In the genomic region with DNA sequence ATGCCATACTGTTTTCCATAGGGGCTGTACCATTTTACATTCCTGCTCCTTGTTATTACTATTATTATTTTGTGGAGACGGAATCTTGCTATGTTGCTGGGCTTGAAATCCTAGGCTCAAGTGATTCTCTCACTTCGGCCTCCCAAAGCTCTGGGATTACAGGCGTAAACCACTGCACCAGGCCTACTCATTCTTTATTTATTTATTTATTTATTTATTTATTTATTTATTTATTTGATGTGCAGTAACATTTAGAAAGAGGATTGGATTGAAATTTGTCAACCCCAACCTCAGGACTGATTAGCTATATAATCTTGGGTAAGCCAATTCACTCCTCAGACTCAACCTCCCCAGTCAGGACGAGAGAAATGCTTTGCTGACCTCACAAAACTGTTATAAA, we compare ENCODE assay signal across 29 cellular contexts.
"Had no signal": no experiment of that assay in that cellular context is flagged by ENCODE, and none has a peak within 500 bp of the region (broad histone marks: within the 10 kb centered on the region; RNA-seq: fewer than 3 reads in every experiment).

No MANE protein-coding gene starts in this region.

- DNase-seq: stimulated activated CD4-positive, alpha-beta T cell treated with anti-CD3 and anti-CD28 coated beads, Interleukin-2, amount 100 ng/mL, for 48 hours; stimulated activated CD4-positive, alpha-beta T cell treated with anti-CD3 and anti-CD28 coated beads, Interleukin-4, amount 100 ng/mL, for 1 hour; stimulated activated CD4-positive, alpha-beta T cell treated with anti-CD3 and anti-CD28 coated beads, Interleukin-4, amount 100 ng/mL, for 24 hours; stimulated activated CD4-positive, alpha-beta T cell treated with anti-CD3 and anti-CD28 coated beads, Interleukin-4, amount 100 ng/mL, for 4 hours; stimulated activated CD8-positive, alpha-beta memory T cell treated with anti-CD3 and anti-CD28 coated beads, Interleukin-4, amount 100 ng/mL, for 48 hours; stimulated activated naive B cell treated with anti-CD40 and anti-IgM and Interleukin-4, amounts not matched to agents 10 μg/mL and 1 μg/mL and 100 μg/mL, for 72 hours; stimulated activated naive CD4-positive, alpha-beta T cell; stimulated activated naive CD4-positive, alpha-beta T cell treated with Interleukin-2 at 50 U/mL for 16 hours; stimulated activated naive CD8-positive, alpha-beta T cell treated with anti-CD3 and anti-CD28 coated beads, Interleukin-15, amount 100 ng/mL, for 72 hours; stimulated activated naive CD8-positive, alpha-beta T cell treated with anti-CD3 and anti-CD28 coated beads, Interleukin-15, Interleukin-2, amounts not matched to agents 100 U/mL and 50 U/mL, for 24 hours; stomach; substantia nigra; testis; thyroid gland; tibial artery; transverse colon; trophoblast cell; upper lobe of left lung; upper lobe of right lung; uterus had no signal

- H3K9me3 Mint-ChIP-seq: stimulated activated effector memory CD8-positive, alpha-beta T cell treated with anti-CD3 and anti-CD28 coated beads, Interleukin-12 subunit alpha, Interleukin-12 subunit beta, amount 100 ng/mL, for 72 hours; stimulated activated memory B cell treated with anti-CD40 and anti-IgM and Interleukin-4, amounts not matched to agents 10 μg/mL and 1 μg/mL and 100 μg/mL, for 72 hours; stimulated activated naive B cell treated with anti-CD40 and anti-IgM and Interleukin-4, amounts not matched to agents 10 μg/mL and 1 μg/mL and 100 μg/mL, for 72 hours; stimulated activated naive CD8-positive, alpha-beta T cell treated with anti-CD3 and anti-CD28 coated beads, Interleukin-15, amount 100 ng/mL, for 72 hours; stimulated activated naive CD8-positive, alpha-beta T cell treated with anti-CD3 and anti-CD28 coated beads, Interleukin-15, Interleukin-2, amounts not matched to agents 100 ng/mL and 50 ng/mL, for 24 hours had no signal

- H3K4me3 ChIP-seq: stomach, suprapubic skin, testis, thoracic aorta, thyroid gland, tibial artery, tibial nerve, transverse colon, upper lobe of left lung, upper lobe of right lung, uterus, vagina had no signal

- H3K4me3 Mint-ChIP-seq: stimulated activated effector memory CD8-positive, alpha-beta T cell treated with anti-CD3 and anti-CD28 coated beads, Interleukin-12 subunit alpha, Interleukin-12 subunit beta, amount 100 ng/mL, for 72 hours; stimulated activated memory B cell treated with anti-CD40 and anti-IgM and Interleukin-4, amounts not matched to agents 10 μg/mL and 1 μg/mL and 100 μg/mL, for 72 hours; stimulated activated naive B cell treated with anti-CD40 and anti-IgM and Interleukin-4, amounts not matched to agents 10 μg/mL and 1 μg/mL and 100 μg/mL, for 72 hours; stimulated activated naive CD8-positive, alpha-beta T cell treated with anti-CD3 and anti-CD28 coated beads, Interleukin-15, amount 100 ng/mL, for 72 hours; stimulated activated naive CD8-positive, alpha-beta T cell treated with anti-CD3 and anti-CD28 coated beads, Interleukin-15, Interleukin-2, amounts not matched to agents 100 ng/mL and 50 ng/mL, for 24 hours; type B pancreatic cell had no signal

- H3K27me3 Mint-ChIP-seq: stimulated activated memory B cell treated with anti-CD40 and anti-IgM and Interleukin-4, amounts not matched to agents 10 μg/mL and 1 μg/mL and 100 μg/mL, for 72 hours; stimulated activated naive CD8-positive, alpha-beta T cell treated with anti-CD3 and anti-CD28 coated beads, Interleukin-15, Interleukin-2, amounts not matched to agents 100 ng/mL and 50 ng/mL, for 24 hours had no signal

- H3K9me3 ChIP-seq: stomach, suprapubic skin, testis, thoracic aorta, thyroid gland, tibial artery, tibial nerve, transverse colon, upper lobe of left lung, upper lobe of right lung, uterus, vagina had no signal

- H3K4me1 ChIP-seq: suprapubic skin, thyroid gland, tibial artery, tibial nerve, transverse colon, uterus, vagina had no signal

- ATAC-seq: stimulated activated effector memory CD8-positive, alpha-beta T cell treated with anti-CD3 and anti-CD28 coated beads, Interleukin-12 subunit alpha, Interleukin-12 subunit beta, amount 100 ng/mL, for 72 hours; stimulated activated memory B cell treated with anti-CD40 and anti-IgM and Interleukin-4, amounts not matched to agents 10 μg/mL and 1 μg/mL and 100 μg/mL, for 72 hours; stimulated activated naive B cell treated with anti-CD40 and anti-IgM and Interleukin-4, amounts not matched to agents 10 μg/mL and 1 μg/mL and 100 μg/mL, for 72 hours; stimulated activated naive CD8-positive, alpha-beta T cell treated with anti-CD3 and anti-CD28 coated beads, Interleukin-15, amount 100 ng/mL, for 72 hours; stimulated activated naive CD8-positive, alpha-beta T cell treated with anti-CD3 and anti-CD28 coated beads, Interleukin-15, Interleukin-2, amounts not matched to agents 100 U/mL and 50 U/mL, for 24 hours; upper lobe of right lung had no signal

- H3K36me3 ChIP-seq: stomach, suprapubic skin, thoracic aorta, thyroid gland, tibial artery, tibial nerve, transverse colon, upper lobe of left lung, upper lobe of right lung, uterus, vagina had no signal

- H3K27ac ChIP-seq: suprapubic skin, testis, thoracic aorta, thyroid gland, tibial artery, tibial nerve, transverse colon, upper lobe of left lung, upper lobe of right lung, uterus, vagina had no signal

- FAIRE-seq: urothelium cell line had no signal

- H3K27me3 ChIP-seq: stomach, suprapubic skin, testis, thyroid gland, tibial artery, tibial nerve, transverse colon, upper lobe of left lung, upper lobe of right lung, uterus, vagina had no signal

- H3K27ac Mint-ChIP-seq: stimulated activated effector memory CD8-positive, alpha-beta T cell treated with anti-CD3 and anti-CD28 coated beads, Interleukin-12 subunit alpha, Interleukin-12 subunit beta, amount 100 ng/mL, for 72 hours; stimulated activated memory B cell treated with anti-CD40 and anti-IgM and Interleukin-4, amounts not matched to agents 10 μg/mL and 1 μg/mL and 100 μg/mL, for 72 hours; stimulated activated naive B cell treated with anti-CD40 and anti-IgM and Interleukin-4, amounts not matched to agents 10 μg/mL and 1 μg/mL and 100 μg/mL, for 72 hours; stimulated activated naive CD8-positive, alpha-beta T cell treated with anti-CD3 and anti-CD28 coated beads, Interleukin-15, amount 100 ng/mL, for 72 hours; stimulated activated naive CD8-positive, alpha-beta T cell treated with anti-CD3 and anti-CD28 coated beads, Interleukin-15, Interleukin-2, amounts not matched to agents 100 ng/mL and 50 ng/mL, for 24 hours; type B pancreatic cell had no signal

- H3K36me3 Mint-ChIP-seq: stimulated activated effector memory CD8-positive, alpha-beta T cell treated with anti-CD3 and anti-CD28 coated beads, Interleukin-12 subunit alpha, Interleukin-12 subunit beta, amount 100 ng/mL, for 72 hours; stimulated activated memory B cell treated with anti-CD40 and anti-IgM and Interleukin-4, amounts not matched to agents 10 μg/mL and 1 μg/mL and 100 μg/mL, for 72 hours; stimulated activated naive B cell treated with anti-CD40 and anti-IgM and Interleukin-4, amounts not matched to agents 10 μg/mL and 1 μg/mL and 100 μg/mL, for 72 hours had no signal

- H3K4me1 Mint-ChIP-seq: stimulated activated effector memory CD8-positive, alpha-beta T cell treated with anti-CD3 and anti-CD28 coated beads, Interleukin-12 subunit alpha, Interleukin-12 subunit beta, amount 100 ng/mL, for 72 hours; stimulated activated memory B cell treated with anti-CD40 and anti-IgM and Interleukin-4, amounts not matched to agents 10 μg/mL and 1 μg/mL and 100 μg/mL, for 72 hours; stimulated activated naive B cell treated with anti-CD40 and anti-IgM and Interleukin-4, amounts not matched to agents 10 μg/mL and 1 μg/mL and 100 μg/mL, for 72 hours; stimulated activated naive CD8-positive, alpha-beta T cell treated with anti-CD3 and anti-CD28 coated beads, Interleukin-15, amount 100 ng/mL, for 72 hours had no signal
